ENCODE assay signal across 25 cellular contexts in the genomic region with DNA sequence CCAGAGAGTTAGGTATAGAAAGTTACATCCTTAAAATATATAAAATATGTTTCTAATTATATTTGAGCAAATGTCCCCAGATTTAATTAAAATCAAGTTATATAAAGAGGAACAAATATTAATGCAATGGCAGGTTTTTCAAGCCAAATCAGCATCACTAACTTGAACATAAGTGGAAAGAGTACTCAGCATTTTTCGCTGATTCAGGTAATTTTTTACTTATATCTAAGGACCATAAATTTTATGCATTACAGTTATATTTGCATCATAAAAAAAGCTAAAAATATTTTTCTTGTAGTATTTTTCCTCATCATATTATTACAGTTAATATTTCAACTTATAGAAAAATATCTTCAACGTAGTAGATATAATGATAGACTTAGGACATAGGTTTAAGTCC.
"Had no signal": no experiment of that assay in that cellular context is flagged by ENCODE, and none has a peak within 500 bp of the region (broad histone marks: within the 10 kb centered on the region; RNA-seq: fewer than 3 reads in every experiment).

No MANE protein-coding gene starts in this region.

- H3K36me3 ChIP-seq: left ventricle myocardium inferior, neural progenitor cell, neutrophil, right atrium auricular region, stomach, thyroid gland, transverse colon, upper lobe of left lung, vagina had no signal

- H3K27ac ChIP-seq: left ventricle myocardium inferior, neural progenitor cell, neutrophil, right atrium auricular region, skin epidermis, stomach, testis, thyroid gland, transverse colon, upper lobe of left lung, vagina had no signal

- H3K9me3 ChIP-seq: left ventricle myocardium inferior, neutrophil, stomach, testis, thyroid gland, transverse colon, upper lobe of left lung, vagina had no signal

- H3K4me2 ChIP-seq: neural progenitor cell had no signal

- ATAC-seq: natural killer cell; sciatic nerve; stimulated activated naive B cell treated with anti-CD40 and anti-IgM and Interleukin-4, amounts not matched to agents 10 μg/mL and 1 μg/mL and 100 μg/mL, for 72 hours; stimulated activated naive CD8-positive, alpha-beta T cell treated with anti-CD3 and anti-CD28 coated beads, Interleukin-15, Interleukin-2, amounts not matched to agents 100 U/mL and 50 U/mL, for 24 hours had no signal

- DNase-seq: hippocampal formation; left ventricle myocardium inferior; mesendoderm; naive B cell; natural killer cell; nephron progenitor cell; occipital lobe; stimulated activated CD4-positive, alpha-beta T cell treated with anti-CD3 and anti-CD28 coated beads, Interleukin-12 subunit alpha, Interleukin-12 subunit beta, amount 100 ng/mL, for 4 hours; stimulated activated CD4-positive, alpha-beta T cell treated with anti-CD3 and anti-CD28 coated beads, Interleukin-15, amount 100 ng/mL, for 24 hours; stimulated activated CD4-positive, alpha-beta T cell treated with anti-CD3 and anti-CD28 coated beads, Interleukin-2, amount 100 ng/mL, for 24 hours; stimulated activated CD4-positive, alpha-beta T cell treated with anti-CD3 and anti-CD28 coated beads, Interleukin-4, amount 100 ng/mL, for 1 hour; stimulated activated naive B cell treated with anti-CD40 and anti-IgM and Interleukin-4, amounts not matched to agents 10 μg/mL and 1 μg/mL and 100 μg/mL, for 72 hours; stimulated activated naive CD8-positive, alpha-beta T cell treated with anti-CD3 and anti-CD28 coated beads, Interleukin-15, Interleukin-2, amounts not matched to agents 100 U/mL and 50 U/mL, for 24 hours; stomach; testis; thyroid gland; transverse colon; upper lobe of left lung had no signal

- H3K4me1 ChIP-seq: left ventricle myocardium inferior, neural progenitor cell, right atrium auricular region, stomach, testis, thyroid gland, transverse colon, upper lobe of left lung, vagina had no signal

- H3K4me3 ChIP-seq: left ventricle myocardium inferior, lung, neural progenitor cell, right atrium auricular region, skin epidermis, stomach, testis, thyroid gland, transverse colon, upper lobe of left lung, vagina had no signal

- H3K9ac ChIP-seq: neural progenitor cell had no signal
